Comparison of ENCODE assay signal across 1 cellular context in genomic region chr10:59922907-59923306, GRCh38.
A peak's percentile ranks its signal among the peaks of the same experiment; 100 is the strongest.
TF ChIP-seq lines count a peak whose summit lies in the region.

No MANE protein-coding gene starts in this region.

TF ChIP-seq in HEK293, 187 proteins besides CTCF, POLR2A, EP300 and RAD21 (continued from another document):
- no peak for TF ChIP-seq ZBTB26 (tag by site-specific recombination; optimal IDR thresholded peaks at IDR 0.05)
- no peak for TF ChIP-seq SCRT2 (tag by site-specific recombination; IDR thresholded peaks at IDR 0.05)
- TF ChIP-seq ZNF791 (tag by site-specific recombination; IDR thresholded peaks at IDR 0.05) = peak; percentile 99
